Comparison of ENCODE assay signal across 12 cellular contexts in the genomic region with DNA sequence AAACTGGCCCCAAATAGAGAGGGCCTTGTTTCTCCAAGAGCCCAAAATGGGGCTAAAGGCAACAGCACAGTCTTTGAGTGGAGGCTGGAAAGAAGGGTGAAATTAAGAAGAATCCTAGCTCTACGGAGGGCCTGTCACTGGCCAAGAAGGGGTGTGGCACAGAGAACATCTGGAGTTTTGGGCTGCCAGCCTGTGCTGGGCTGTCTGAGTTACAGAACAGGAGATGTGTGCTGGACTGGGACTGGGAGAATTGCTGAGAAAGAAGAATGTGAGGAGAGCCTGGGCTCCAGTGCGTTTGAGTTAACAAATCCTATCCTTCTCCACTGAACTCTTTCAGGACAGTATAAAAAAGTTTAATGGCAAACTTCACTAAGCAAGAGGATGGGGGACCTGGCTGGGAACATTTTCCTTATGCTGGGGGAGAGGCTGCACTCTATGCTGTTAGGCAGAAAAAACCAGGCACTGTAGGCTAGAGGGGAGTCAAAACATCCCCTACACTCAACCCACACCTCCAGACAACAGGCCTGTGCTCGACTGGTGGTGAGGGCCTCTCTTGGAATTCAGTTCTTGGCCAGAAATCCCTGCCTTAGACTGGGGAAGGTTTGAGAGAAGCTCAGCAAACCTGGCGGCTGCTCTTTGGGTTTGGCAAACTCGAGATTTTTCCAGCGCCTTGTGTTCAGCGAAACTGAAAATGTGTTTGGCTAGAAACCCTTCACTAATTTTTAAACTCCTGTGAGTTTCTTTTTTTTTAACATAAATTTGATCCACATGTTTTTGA.
DNase-seq lines count a peak whose midpoint lies in the region; ATAC-seq and TF ChIP-seq lines count a peak whose summit lies in the region.
"Had no signal": no experiment of that assay in that cellular context is flagged by ENCODE, and none has a peak within 500 bp of the region (broad histone marks: within the 10 kb centered on the region; RNA-seq: fewer than 3 reads in every experiment).

No MANE protein-coding gene starts in this region.

- H3K4me3 ChIP-seq in astrocyte of the cerebellum (ENCODE audit: low read depth, low read length) = no peak overlapping the region
- H3K4me3 ChIP-seq: adrenal gland had no signal

- TF ChIP-seq CTCF in AG09319 (IDR thresholded peaks at IDR 0.05; ENCODE audit: low read depth, low read length) (no peak), astrocyte of the cerebellum (IDR thresholded peaks at IDR 0.05; ENCODE audit: low read depth, low read length, missing control alignments) (no peak)

- in situ Hi-C loops in astrocyte of the cerebellum (cut with HindIII; ENCODE audit: low sequenced_read_pairs) = no loop called here

- H3K9me3 Mint-ChIP-seq in activated T-cell treated with anti-CD3 and anti-CD28 coated beads, Interleukin-2, amount 50 U/mL, for 72 hours = no peaks in the 10 kb centered on the region

- no peaks in the 10 kb centered on the region for H3K36me3 Mint-ChIP-seq in activated T-cell treated with anti-CD3 and anti-CD28 coated beads, Interleukin-2, amount 50 U/mL, for 72 hours (ENCODE audit: insufficient read depth in 2 of 2)

- DNase-seq in AG09319 (ENCODE audit: extremely low read depth, low read depth) (peak; percentile 71), astrocyte of the cerebellum (ENCODE audit: low read depth) (peak; percentile 96), left cardiac atrium (peak; percentile 50), pons (ENCODE audit: low spot score) (peak; percentile 39), cerebellar nuclear complex (lab: John Stamatoyannopoulos, UW) (no peak), SHP77 treated with DMSO at 0.1 percent for 48 hours (lab: John Stamatoyannopoulos, UW) (no peak)
- DNase-seq in activated T-cell treated with anti-CD3 and anti-CD28 coated beads, Interleukin-2, amount 50 U/mL, for 72 hours = no peak
- DNase-seq: AML-193; NCI-H526 treated with DMSO at 0.1 percent for 48 hours; stimulated activated CD4-positive, alpha-beta T cell treated with anti-CD3 and anti-CD28 coated beads, Interleukin-2, amount 100 ng/mL, for 24 hours had no signal

- ATAC-seq in left cardiac atrium (peak; percentile 80 to 91), HG03354 (IDR thresholded peaks at IDR 0.05; ENCODE audit: poor library complexity, severe bottlenecking, unreplicated experiment) (no peak)
- no peak for ATAC-seq in activated T-cell treated with anti-CD3 and anti-CD28 coated beads, Interleukin-2, amount 50 U/mL, for 72 hours (replicated peaks in 1 of 2)

- no peak overlapping the region for H3K27ac Mint-ChIP-seq in activated T-cell treated with anti-CD3 and anti-CD28 coated beads, Interleukin-2, amount 50 U/mL, for 72 hours

- H3K4me3 Mint-ChIP-seq in activated T-cell treated with anti-CD3 and anti-CD28 coated beads, Interleukin-2, amount 50 U/mL, for 72 hours = no peak overlapping the region

- intact Hi-C loops in left cardiac atrium (cut with DNase I) = no loop called here

- peaks cover 21% of the 10 kb centered on the region for H3K27me3 Mint-ChIP-seq in activated T-cell treated with anti-CD3 and anti-CD28 coated beads, Interleukin-2, amount 50 U/mL, for 72 hours (ENCODE audit: low read depth)

- H3K4me1 Mint-ChIP-seq in activated T-cell treated with anti-CD3 and anti-CD28 coated beads, Interleukin-2, amount 50 U/mL, for 72 hours (ENCODE audit: low read depth) = no peaks in the 10 kb centered on the region

Comparison
In these comparisons a context has a peak if more than half of its experiments do, and no peak if none do; other contexts are left out.
1. DNase-seq: peak in AG09319 (single experiment), astrocyte of the cerebellum (single experiment), left cardiac atrium (single experiment) and pons (single experiment); none in cerebellar nuclear complex (0 of 2), SHP77 treated with DMSO at 0.1 percent for 48 hours (single experiment) and activated T-cell treated with anti-CD3 and anti-CD28 coated beads, Interleukin-2, amount 50 U/mL, for 72 hours (0 of 2).
2. ATAC-seq: peak in left cardiac atrium (2 of 2); none in HG03354 (single experiment) and activated T-cell treated with anti-CD3 and anti-CD28 coated beads, Interleukin-2, amount 50 U/mL, for 72 hours (0 of 2).